ENCODE assay signal across 8 cellular contexts in genomic region chr2:226803410-226803809, GRCh38.
"Had no signal": no experiment of that assay in that cellular context is flagged by ENCODE, and none has a peak within 500 bp of the region (broad histone marks: within the 10 kb centered on the region; RNA-seq: fewer than 3 reads in every experiment).

No MANE protein-coding gene starts in this region.

- FAIRE-seq: HTR-8/SVneo, K562 had no signal

- H3K9me3 Mint-ChIP-seq: IgD-negative memory B cell had no signal

- H3K27ac ChIP-seq: HL-60, KMS-11 had no signal

- DNase-seq: IMR-90, KBM-7, KG1 had no signal

- H3K27ac Mint-ChIP-seq: IgD-negative memory B cell had no signal

- H3K4me3 Mint-ChIP-seq: IgD-negative memory B cell had no signal

- H3K4me2 ChIP-seq: KMS-11 had no signal

- ATAC-seq: K562 had no signal

- H3K9ac ChIP-seq: KMS-11 had no signal

- H3K4me3 ChIP-seq: K562 had no signal

- H3K36me3 Mint-ChIP-seq: IgD-negative memory B cell had no signal
